ENCODE assay signal across 8 cellular contexts in the genomic region with DNA sequence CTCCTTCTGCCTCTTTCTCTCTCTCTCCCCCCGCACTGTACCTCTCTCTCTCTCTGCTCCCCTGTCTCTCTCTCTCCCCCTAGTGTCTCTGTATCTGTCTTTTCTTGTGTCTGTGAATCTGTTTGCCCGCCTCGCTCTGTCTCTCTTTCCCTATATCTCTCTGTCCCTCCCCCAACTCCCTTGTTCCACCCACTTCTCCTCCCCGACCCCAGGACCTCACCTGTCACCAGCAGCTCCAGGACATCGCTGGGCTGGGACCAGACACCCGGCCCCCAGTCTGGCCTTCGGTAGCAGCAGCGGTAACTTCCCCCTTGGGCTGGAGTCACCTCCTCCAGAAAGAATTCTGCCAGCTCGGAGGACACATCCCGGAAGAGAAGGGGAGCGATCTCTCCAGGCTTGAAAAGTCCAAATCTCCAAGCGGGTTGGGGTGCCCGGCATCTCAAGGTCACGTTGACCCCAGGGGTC. TPM values are rescaled to one million over a fixed set of nuclear protein-coding genes. Genes with fewer than 3 reads are reported as not detected.
DNase-seq lines count a peak whose midpoint lies in the region; ATAC-seq and TF ChIP-seq lines count a peak whose summit lies in the region.

No MANE protein-coding gene starts in this region.

- H3K4me3 ChIP-seq in neutrophil (ENCODE audit: low read depth in 1 of 2, low read length in 1 of 2) = peak overlapping the region; percentile 33 to 78

- TF ChIP-seq CTCF in neutrophil (IDR thresholded peaks at IDR 0.05) = no peak

- H3K27me3 ChIP-seq in neutrophil = no peaks in the 10 kb centered on the region

- peaks cover 25% of the 10 kb centered on the region for H3K36me3 ChIP-seq in neutrophil

- no peaks in the 10 kb centered on the region for H3K9me3 ChIP-seq in neutrophil

- peak; percentile 48 for DNase-seq in SIG-M5 treated with dmso at 0.1 percent for 504 hours (lab: John Stamatoyannopoulos, UW; ENCODE audit: unreplicated experiment)
- no peak for DNase-seq in SIG-M5 (lab: John Stamatoyannopoulos, UW)
- DNase-seq in NK-92 treated with Interleukin-12 subunit alpha and Interleukin-12 subunit beta, amount 100 ng/mL, for 24 hours (lab: John Stamatoyannopoulos, UW) = no peak
- no peak for DNase-seq in stimulated activated naive CD4-positive, alpha-beta T cell treated with Interleukin-2 at 50 U/mL for 16 hours (lab: John Stamatoyannopoulos, UW)

- H3K27ac ChIP-seq in neutrophil = peak overlapping the region; percentile 88

- H3K4me1 ChIP-seq in neutrophil (ENCODE audit: control insufficient read depth in 1 of 2, insufficient read depth in 1 of 2, low read depth in 1 of 2, low read length in 1 of 2) = peaks cover 70 to 77% of the 10 kb centered on the region in 2 experiments

- ATAC-seq in SK-N-SH treated with all-trans-retinoic acid at 6 μM for 48 hours (peak; percentile 65), esophagus mucosa (peak; percentile 42), HG02870 (IDR thresholded peaks at IDR 0.05; ENCODE audit: unreplicated experiment) (no peak)

TF ChIP-seq in SK-N-SH treated with all-trans-retinoic acid at 6 μM for 48 hours, 23 proteins besides CTCF, POLR2A, EP300 and RAD21:
- TF ChIP-seq PPARA (CRISPR knock-in tag; IDR thresholded peaks at IDR 0.05; ENCODE audit: borderline replicate concordance) = no peak
- TF ChIP-seq ZNF565 (CRISPR knock-in tag; conservative IDR thresholded peaks at IDR 0.05; ENCODE audit: low read depth) = no peak
- no peak for TF ChIP-seq ISL1 (CRISPR knock-in tag; IDR thresholded peaks at IDR 0.05)
- TF ChIP-seq ZFP3 (CRISPR knock-in tag; IDR thresholded peaks at IDR 0.05) = no peak
- TF ChIP-seq BACH2 (CRISPR knock-in tag; IDR thresholded peaks at IDR 0.05; ENCODE audit: borderline replicate concordance) = no peak
- TF ChIP-seq, protein P1, sequence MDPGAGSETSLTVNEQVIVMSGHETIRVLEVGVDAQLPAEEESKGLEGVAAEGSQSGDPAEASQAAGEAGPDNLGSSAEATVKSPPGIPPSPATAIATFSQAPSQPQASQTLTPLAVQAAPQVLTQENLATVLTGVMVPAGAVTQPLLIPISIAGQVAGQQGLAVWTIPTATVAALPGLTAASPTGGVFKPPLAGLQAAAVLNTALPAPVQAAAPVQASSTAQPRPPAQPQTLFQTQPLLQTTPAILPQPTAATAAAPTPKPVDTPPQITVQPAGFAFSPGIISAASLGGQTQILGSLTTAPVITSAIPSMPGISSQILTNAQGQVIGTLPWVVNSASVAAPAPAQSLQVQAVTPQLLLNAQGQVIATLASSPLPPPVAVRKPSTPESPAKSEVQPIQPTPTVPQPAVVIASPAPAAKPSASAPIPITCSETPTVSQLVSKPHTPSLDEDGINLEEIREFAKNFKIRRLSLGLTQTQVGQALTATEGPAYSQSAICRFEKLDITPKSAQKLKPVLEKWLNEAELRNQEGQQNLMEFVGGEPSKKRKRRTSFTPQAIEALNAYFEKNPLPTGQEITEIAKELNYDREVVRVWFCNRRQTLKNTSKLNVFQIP (CRISPR knock-in tag; IDR thresholded peaks at IDR 0.05; ENCODE audit: borderline replicate concordance, low read depth) = no peak
- TF ChIP-seq, protein P2, sequence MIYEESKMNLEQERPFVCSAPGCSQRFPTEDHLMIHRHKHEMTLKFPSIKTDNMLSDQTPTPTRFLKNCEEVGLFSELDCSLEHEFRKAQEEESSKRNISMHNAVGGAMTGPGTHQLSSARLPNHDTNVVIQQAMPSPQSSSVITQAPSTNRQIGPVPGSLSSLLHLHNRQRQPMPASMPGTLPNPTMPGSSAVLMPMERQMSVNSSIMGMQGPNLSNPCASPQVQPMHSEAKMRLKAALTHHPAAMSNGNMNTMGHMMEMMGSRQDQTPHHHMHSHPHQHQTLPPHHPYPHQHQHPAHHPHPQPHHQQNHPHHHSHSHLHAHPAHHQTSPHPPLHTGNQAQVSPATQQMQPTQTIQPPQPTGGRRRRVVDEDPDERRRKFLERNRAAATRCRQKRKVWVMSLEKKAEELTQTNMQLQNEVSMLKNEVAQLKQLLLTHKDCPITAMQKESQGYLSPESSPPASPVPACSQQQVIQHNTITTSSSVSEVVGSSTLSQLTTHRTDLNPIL (CRISPR knock-in tag; IDR thresholded peaks at IDR 0.05; ENCODE audit: low read depth) = no peak
- no peak for TF ChIP-seq CSDC2 (CRISPR knock-in tag; IDR thresholded peaks at IDR 0.05)
- TF ChIP-seq, protein P3, sequence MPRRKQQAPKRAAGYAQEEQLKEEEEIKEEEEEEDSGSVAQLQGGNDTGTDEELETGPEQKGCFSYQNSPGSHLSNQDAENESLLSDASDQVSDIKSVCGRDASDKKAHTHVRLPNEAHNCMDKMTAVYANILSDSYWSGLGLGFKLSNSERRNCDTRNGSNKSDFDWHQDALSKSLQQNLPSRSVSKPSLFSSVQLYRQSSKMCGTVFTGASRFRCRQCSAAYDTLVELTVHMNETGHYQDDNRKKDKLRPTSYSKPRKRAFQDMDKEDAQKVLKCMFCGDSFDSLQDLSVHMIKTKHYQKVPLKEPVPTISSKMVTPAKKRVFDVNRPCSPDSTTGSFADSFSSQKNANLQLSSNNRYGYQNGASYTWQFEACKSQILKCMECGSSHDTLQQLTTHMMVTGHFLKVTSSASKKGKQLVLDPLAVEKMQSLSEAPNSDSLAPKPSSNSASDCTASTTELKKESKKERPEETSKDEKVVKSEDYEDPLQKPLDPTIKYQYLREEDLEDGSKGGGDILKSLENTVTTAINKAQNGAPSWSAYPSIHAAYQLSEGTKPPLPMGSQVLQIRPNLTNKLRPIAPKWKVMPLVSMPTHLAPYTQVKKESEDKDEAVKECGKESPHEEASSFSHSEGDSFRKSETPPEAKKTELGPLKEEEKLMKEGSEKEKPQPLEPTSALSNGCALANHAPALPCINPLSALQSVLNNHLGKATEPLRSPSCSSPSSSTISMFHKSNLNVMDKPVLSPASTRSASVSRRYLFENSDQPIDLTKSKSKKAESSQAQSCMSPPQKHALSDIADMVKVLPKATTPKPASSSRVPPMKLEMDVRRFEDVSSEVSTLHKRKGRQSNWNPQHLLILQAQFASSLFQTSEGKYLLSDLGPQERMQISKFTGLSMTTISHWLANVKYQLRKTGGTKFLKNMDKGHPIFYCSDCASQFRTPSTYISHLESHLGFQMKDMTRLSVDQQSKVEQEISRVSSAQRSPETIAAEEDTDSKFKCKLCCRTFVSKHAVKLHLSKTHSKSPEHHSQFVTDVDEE (CRISPR knock-in tag; IDR thresholded peaks at IDR 0.05) = no peak
- no peak for TF ChIP-seq OSR1 (CRISPR knock-in tag; IDR thresholded peaks at IDR 0.05)

RNA-seq across cellular contexts. Expression of a gene that starts 3.9 kb away (rescaled TPM):
- total RNA-seq in esophagus mucosa = 0.40 TPM

RNA-seq across cellular contexts. Expression of a gene that starts 6.0 kb away (rescaled TPM):
- total RNA-seq in esophagus mucosa = 104 TPM

RNA-seq across cellular contexts. Expression of a gene that starts 15.5 kb away (rescaled TPM):
- not detected for total RNA-seq in esophagus mucosa

RNA-seq across cellular contexts. Expression of a gene that starts 18.8 kb away (rescaled TPM):
- 8.8 TPM for total RNA-seq in esophagus mucosa

RNA-seq across cellular contexts. Expression of a gene that starts 18.9 kb away (rescaled TPM):
- total RNA-seq in esophagus mucosa = 34.3 TPM
